ENCODE assay signal across 1 cellular context in genomic region chr7:155520114-155520513, GRCh38.
TF ChIP-seq lines count a peak whose summit lies in the region.

No MANE protein-coding gene starts in this region.

TF ChIP-seq in K562, 482 proteins besides CTCF, POLR2A, EP300 and RAD21:
- TF ChIP-seq SPI1 (IDR thresholded peaks at IDR 0.05; ENCODE audit: borderline replicate concordance, low read depth, low read length) (peak; percentile 11; the same call in 1 of the 2 replicates), CGGBP1 (CRISPR knock-in tag; IDR thresholded peaks at IDR 0.05) (no peak)
